ENCODE assay signal across 12 cellular contexts in genomic region chr1:15343729-15344128, GRCh38.
A peak's percentile ranks its signal among the peaks of the same experiment; 100 is the strongest.
DNase-seq lines count a peak whose midpoint lies in the region; ATAC-seq and TF ChIP-seq lines count a peak whose summit lies in the region.
"Had no signal": no experiment of that assay in that cellular context is flagged by ENCODE, and none has a peak within 500 bp of the region (broad histone marks: within the 10 kb centered on the region; RNA-seq: fewer than 3 reads in every experiment).

No MANE protein-coding gene starts in this region.

- no peak for TF ChIP-seq CTCF in chondrocyte (IDR thresholded peaks at IDR 0.05)

- H3K36me3 Mint-ChIP-seq in activated naive CD4-positive, alpha-beta T cell treated with anti-CD3 and anti-CD28 coated beads, Interleukin-2, amount 10 ng/mL, durations not matched to agents 7 days and 5 days = peaks cover 3% of the 10 kb centered on the region
- no peaks in the 10 kb centered on the region for H3K36me3 Mint-ChIP-seq in activated naive CD4-positive, alpha-beta T cell treated with anti-CD3 and anti-CD28 coated beads for 36 hours (ENCODE audit: low read depth)
- no peaks in the 10 kb centered on the region for H3K36me3 Mint-ChIP-seq in chondrocyte (ENCODE audit: low read depth)

- peak overlapping the region; percentile 33 for H3K4me3 Mint-ChIP-seq in activated naive CD4-positive, alpha-beta T cell treated with anti-CD3 and anti-CD28 coated beads, Interleukin-2, amount 10 ng/mL, durations not matched to agents 7 days and 5 days
- H3K4me3 Mint-ChIP-seq in activated naive CD4-positive, alpha-beta T cell treated with anti-CD3 and anti-CD28 coated beads for 36 hours = no peak overlapping the region
- no peak overlapping the region for H3K4me3 Mint-ChIP-seq in chondrocyte (ENCODE audit: unreplicated experiment)

- intact Hi-C loops in activated naive CD4-positive, alpha-beta T cell treated with anti-CD3 and anti-CD28 coated beads for 36 hours (cut with micrococcal nuclease) = no loop called here

- peaks cover 73% of the 10 kb centered on the region for H3K4me1 Mint-ChIP-seq in activated naive CD4-positive, alpha-beta T cell treated with anti-CD3 and anti-CD28 coated beads, Interleukin-2, amount 10 ng/mL, durations not matched to agents 7 days and 5 days
- H3K4me1 Mint-ChIP-seq in activated naive CD4-positive, alpha-beta T cell treated with anti-CD3 and anti-CD28 coated beads for 36 hours (ENCODE audit: low read depth) = peaks cover 13% of the 10 kb centered on the region
- peaks cover 24% of the 10 kb centered on the region for H3K4me1 Mint-ChIP-seq in chondrocyte (ENCODE audit: low read depth)

- peak overlapping the region; percentile 47 for H3K27ac Mint-ChIP-seq in activated naive CD4-positive, alpha-beta T cell treated with anti-CD3 and anti-CD28 coated beads, Interleukin-2, amount 10 ng/mL, durations not matched to agents 7 days and 5 days
- H3K27ac Mint-ChIP-seq in activated naive CD4-positive, alpha-beta T cell treated with anti-CD3 and anti-CD28 coated beads for 36 hours = no peak overlapping the region
- H3K27ac Mint-ChIP-seq in chondrocyte (ENCODE audit: unreplicated experiment) = no peak overlapping the region

- no peaks in the 10 kb centered on the region for H3K9me3 Mint-ChIP-seq in activated naive CD4-positive, alpha-beta T cell treated with anti-CD3 and anti-CD28 coated beads, Interleukin-2, amount 10 ng/mL, durations not matched to agents 7 days and 5 days
- no peaks in the 10 kb centered on the region for H3K9me3 Mint-ChIP-seq in activated naive CD4-positive, alpha-beta T cell treated with anti-CD3 and anti-CD28 coated beads for 36 hours
- H3K9me3 Mint-ChIP-seq in chondrocyte (ENCODE audit: low read depth) = peaks cover 3% of the 10 kb centered on the region

- ATAC-seq in HG02840 (IDR thresholded peaks at IDR 0.05; ENCODE audit: low FRiP score, unreplicated experiment) (no peak), GM18520 (IDR thresholded peaks at IDR 0.05; ENCODE audit: unreplicated experiment) (no peak), HG02588 (IDR thresholded peaks at IDR 0.05; ENCODE audit: unreplicated experiment) (no peak)

- CTCF ChIA-PET in activated naive CD4-positive, alpha-beta T cell treated with anti-CD3 and anti-CD28 coated beads, Interleukin-2, amount 10 ng/mL, durations not matched to agents 7 days and 5 days (lab: Charles Lee) = no interaction called here
- CTCF ChIA-PET in activated naive CD4-positive, alpha-beta T cell treated with anti-CD3 and anti-CD28 coated beads for 36 hours (lab: Charles Lee) = no interaction called here

- peaks cover 54% of the 10 kb centered on the region for H3K27me3 Mint-ChIP-seq in activated naive CD4-positive, alpha-beta T cell treated with anti-CD3 and anti-CD28 coated beads, Interleukin-2, amount 10 ng/mL, durations not matched to agents 7 days and 5 days
- H3K27me3 Mint-ChIP-seq in activated naive CD4-positive, alpha-beta T cell treated with anti-CD3 and anti-CD28 coated beads for 36 hours (ENCODE audit: low read depth) = peaks cover 49% of the 10 kb centered on the region
- H3K27me3 Mint-ChIP-seq in chondrocyte (ENCODE audit: low read depth) = peaks cover 3% of the 10 kb centered on the region

- DNase-seq in activated naive CD4-positive, alpha-beta T cell treated with anti-CD3 and anti-CD28 coated beads, Interleukin-2, amount 10 ng/mL, durations not matched to agents 7 days and 5 days = no peak
- no peak for DNase-seq in activated naive CD4-positive, alpha-beta T cell treated with anti-CD3 and anti-CD28 coated beads for 36 hours
- peak; percentile 28 for DNase-seq in chondrocyte (ENCODE audit: low spot score)
- peak; percentile 34 for DNase-seq in medulla oblongata (ENCODE audit: extremely low spot score)
- DNase-seq in SW480 (ENCODE audit: low spot score) = no peak
- DNase-seq: AML-193; esophagus squamous epithelium; SIG-M5; stimulated activated CD8-positive, alpha-beta memory T cell treated with anti-CD3 and anti-CD28 coated beads, Interleukin-4, amount 100 ng/mL, for 48 hours had no signal

Comparison
In these comparisons a context has a peak if more than half of its experiments do, and no peak if none do; other contexts are left out.
1. DNase-seq: peak in chondrocyte (single experiment) and medulla oblongata (single experiment); none in activated naive CD4-positive, alpha-beta T cell treated with anti-CD3 and anti-CD28 coated beads, Interleukin-2, amount 10 ng/mL, durations not matched to agents 7 days and 5 days (single experiment), activated naive CD4-positive, alpha-beta T cell treated with anti-CD3 and anti-CD28 coated beads for 36 hours (single experiment) and SW480 (single experiment).